In genomic region chr21:45318146-45318555, GRCh38 we compare ENCODE assay signal across 11 cellular contexts. TPM values are rescaled to one million over a fixed set of nuclear protein-coding genes. Genes with fewer than 3 reads are reported as not detected.
DNase-seq lines count a peak whose midpoint lies in the region; ATAC-seq, FAIRE-seq and TF ChIP-seq lines count a peak whose summit lies in the region.
"Had no signal": no experiment of that assay in that cellular context is flagged by ENCODE, and none has a peak within 500 bp of the region (broad histone marks: within the 10 kb centered on the region; RNA-seq: fewer than 3 reads in every experiment).

No MANE protein-coding gene starts in this region.

- H3K9me3 Mint-ChIP-seq in activated naive CD4-positive, alpha-beta T cell treated with anti-CD3 and anti-CD28 coated beads, Interleukin-2, amount 50 U/mL, for 72 hours, result no peaks in the 10 kb centered on the region
- H3K9me3 Mint-ChIP-seq: activated T-cell treated with anti-CD3 and anti-CD28 coated beads, Interleukin-2, amount 50 U/mL, for 24 hours; stimulated activated naive CD8-positive, alpha-beta T cell treated with anti-CD3 and anti-CD28 coated beads, Interleukin-15, Interleukin-2, amounts not matched to agents 100 ng/mL and 50 ng/mL, for 24 hours had no signal

- H3K27me3 ChIP-seq in SJSA1 (replicated peaks) (no peaks in the 10 kb centered on the region), ovary (no peaks in the 10 kb centered on the region), upper lobe of left lung (no peaks in the 10 kb centered on the region)

- TF ChIP-seq CTCF in ovary (IDR thresholded peaks at IDR 0.05) (no peak), upper lobe of left lung (IDR thresholded peaks at IDR 0.05) (no peak)

- TF ChIP-seq EP300 in ovary (IDR thresholded peaks at IDR 0.05) (no peak), upper lobe of left lung (IDR thresholded peaks at IDR 0.05) (no peak)

- H3K36me3 Mint-ChIP-seq in activated naive CD4-positive, alpha-beta T cell treated with anti-CD3 and anti-CD28 coated beads, Interleukin-2, amount 50 U/mL, for 72 hours, result no peaks in the 10 kb centered on the region

- no peak for TF ChIP-seq POLR2A in ovary (IDR thresholded peaks at IDR 0.05)
- no peak for TF ChIP-seq POLR2A in upper lobe of left lung (IDR thresholded peaks at IDR 0.05)

- no peak for DNase-seq in SJSA1 (ENCODE audit: low read depth in 1 of 2, low spot score in 2 of 2)
- DNase-seq in Right ventricle myocardium superior, result peak; percentile 34
- DNase-seq in ovary, result peak; percentile 11 to 42 (median 24)
- no peak for DNase-seq in upper lobe of left lung
- DNase-seq in activated naive CD4-positive, alpha-beta T cell treated with anti-CD3 and anti-CD28 coated beads, Interleukin-2, amount 50 U/mL, for 72 hours (ENCODE audit: low spot score in 2 of 2), result no peak
- DNase-seq in effector CD4-positive, alpha-beta T cell, result no peak
- DNase-seq in frontal cortex (ENCODE audit: low spot score in 2 of 2), result no peak
- DNase-seq: activated T-cell treated with anti-CD3 and anti-CD28 coated beads, Interleukin-2, amount 50 U/mL, for 24 hours; hippocampal formation; NCI-H2081 had no signal

- H3K9me3 ChIP-seq in SJSA1 (replicated peaks) (no peaks in the 10 kb centered on the region), ovary (no peaks in the 10 kb centered on the region), upper lobe of left lung (no peaks in the 10 kb centered on the region)

- H3K27ac ChIP-seq in SJSA1 (peak overlapping the region; percentile 96), ovary (no peak overlapping the region), upper lobe of left lung (peak overlapping the region; percentile 85 to 96 (median 91))

- no peak for FAIRE-seq in frontal cortex (lab: Jason Lieb, UNC)

- peaks cover 64% of the 10 kb centered on the region for H3K4me1 ChIP-seq in SJSA1 (replicated peaks)
- H3K4me1 ChIP-seq in ovary (ENCODE audit: insufficient read depth), result peaks cover 12% of the 10 kb centered on the region
- peaks cover 54 to 61% (median 56%) of the 10 kb centered on the region in 4 donors for H3K4me1 ChIP-seq in upper lobe of left lung

- H3K27ac Mint-ChIP-seq in activated naive CD4-positive, alpha-beta T cell treated with anti-CD3 and anti-CD28 coated beads, Interleukin-2, amount 50 U/mL, for 72 hours, result no peak overlapping the region
- H3K27ac Mint-ChIP-seq: activated T-cell treated with anti-CD3 and anti-CD28 coated beads, Interleukin-2, amount 50 U/mL, for 24 hours; stimulated activated naive CD8-positive, alpha-beta T cell treated with anti-CD3 and anti-CD28 coated beads, Interleukin-15, Interleukin-2, amounts not matched to agents 100 ng/mL and 50 ng/mL, for 24 hours had no signal

- intact Hi-C loops in Right ventricle myocardium superior (cut with DNase I), result no loop called here
- intact Hi-C loops in ovary (cut with DNase I), result no loop called here

- WGBS in ovary, 3 donors, result 86 to 96% (median 92%) methylated on average over 7 of the region's 7 CpGs
- WGBS in upper lobe of left lung, 2 donors, result 78% methylated on average over 5 of the region's 7 CpGs; no CpG with 5 or more reads in 1 of the 2 donors

- H3K4me3 ChIP-seq in SJSA1, result no peak overlapping the region
- H3K4me3 ChIP-seq in ovary, result no peak overlapping the region
- no peak overlapping the region for H3K4me3 ChIP-seq in upper lobe of left lung

- H3K36me3 ChIP-seq in SJSA1 (peaks cover 5% of the 10 kb centered on the region; the same call in 1 of the 2 replicates), ovary (no peaks in the 10 kb centered on the region), upper lobe of left lung (no peaks in the 10 kb centered on the region)

- ATAC-seq in Right ventricle myocardium superior (ENCODE audit: poor library complexity) (no peak), upper lobe of left lung (ENCODE audit: low FRiP score in 2 of 2) (no peak)
- ATAC-seq in activated naive CD4-positive, alpha-beta T cell treated with anti-CD3 and anti-CD28 coated beads, Interleukin-2, amount 50 U/mL, for 72 hours, result no peak

RNA-seq across cellular contexts. Expression of gene POFUT2, which starts 30.5 kb away (rescaled TPM):
- 32.6 and 42.0 TPM in 2 replicates for total RNA-seq in SJSA1 (2014; rRNA removed; shearing (Covaris generic))
- total RNA-seq in Right ventricle myocardium superior (15.3 TPM), ovary (10 to 100 TPM; 26.2 to 48.2 (median 40.1) TPM), upper lobe of left lung (10 to 100 TPM; 19.9 to 89.1 (median 32.5) TPM), frontal cortex (11.0 TPM)
- 10 to 100 TPM; 25.7 to 52.9 TPM for polyA plus RNA-seq in ovary
- total RNA-seq in activated naive CD4-positive, alpha-beta T cell treated with anti-CD3 and anti-CD28 coated beads, Interleukin-2, amount 50 U/mL, for 72 hours, result 10 to 100 TPM; 11.3 to 16.0 TPM

Comparison
In these comparisons a context has a peak if more than half of its experiments do, and no peak if none do; other contexts are left out.
1. DNase-seq: peak in Right ventricle myocardium superior (single experiment) and ovary (5 of 5); none in SJSA1 (0 of 2), upper lobe of left lung (0 of 2), activated naive CD4-positive, alpha-beta T cell treated with anti-CD3 and anti-CD28 coated beads, Interleukin-2, amount 50 U/mL, for 72 hours (0 of 2), effector CD4-positive, alpha-beta T cell (single experiment) and frontal cortex (0 of 2).
2. H3K27ac ChIP-seq: peak in SJSA1 (single experiment) and upper lobe of left lung (4 of 4); none in ovary (0 of 2).